24 cellular contexts compared by ENCODE assay signal in genomic region chr3:183359036-183359435, GRCh38.
"Had no signal": no experiment of that assay in that cellular context is flagged by ENCODE, and none has a peak within 500 bp of the region (broad histone marks: within the 10 kb centered on the region; RNA-seq: fewer than 3 reads in every experiment).

No MANE protein-coding gene starts in this region.

- H3K9me3 Mint-ChIP-seq: activated CD4-positive, alpha-beta T cell treated with anti-CD3 and anti-CD28 coated beads, Interleukin-2, amount 10 ng/mL, durations not matched to agents 24 days and 14 days; activated T-cell treated with anti-CD3 and anti-CD28 coated beads, Interleukin-2, amount 50 U/mL, for 4 hours; T-cell had no signal

- H3K27ac Mint-ChIP-seq: activated B cell treated with CpG ODN at 0.5 μM for 24 hours; activated CD4-positive, alpha-beta T cell treated with anti-CD3 and anti-CD28 coated beads, Interleukin-2, amount 10 ng/mL, durations not matched to agents 24 days and 14 days; activated naive CD8-positive, alpha-beta T cell; T-cell had no signal

- H3K27ac ChIP-seq: SK-N-MC had no signal

- H3K27me3 Mint-ChIP-seq: activated CD4-positive, alpha-beta T cell treated with anti-CD3 and anti-CD28 coated beads, Interleukin-2, amount 10 ng/mL, durations not matched to agents 24 days and 14 days; T-cell had no signal

- DNase-seq: activated B cell treated with CpG ODN at 0.5 μM for 24 hours; activated CD4-positive, alpha-beta T cell treated with anti-CD3 and anti-CD28 coated beads for 1 hour; activated CD4-positive, alpha-beta T cell treated with anti-CD3 and anti-CD28 coated beads, Interleukin-2, amount 10 ng/mL, durations not matched to agents 24 days and 14 days; activated CD4-positive, alpha-beta T cell treated with anti-CD3 and anti-CD28 coated beads, Interleukin-2, amount 50 U/mL, for 48 hours; activated CD8-positive, alpha-beta memory T cell treated with anti-CD3 and anti-CD28 coated beads for 24 hours; activated effector memory CD4-positive, alpha-beta T cell treated with anti-CD3 and anti-CD28 coated beads, Interleukin-2, amount 50 U/mL, for 16 hours; activated naive CD4-positive, alpha-beta T cell treated with Interleukin-2 at 50 U/mL for 16 hours; activated T-cell treated with anti-CD3 and anti-CD28 coated beads, Interleukin-2, amount 50 U/mL, for 4 hours; anterior cingulate cortex; IMR-90; KG1; NCI-H1092; NCI-H1417; NCI-H1930; NCI-H2171 treated with DMSO at 0.1 percent for 48 hours; NCI-H226; NCI-H526; NCI-H82; SIG-M5; T-cell; T-helper 2 cell; T1000 had no signal

- ATAC-seq: activated T-cell treated with anti-CD3 and anti-CD28 coated beads, Interleukin-2, amount 50 U/mL, for 4 hours; T-cell had no signal

- H3K4me3 Mint-ChIP-seq: activated B cell treated with CpG ODN at 0.5 μM for 24 hours; activated CD4-positive, alpha-beta T cell treated with anti-CD3 and anti-CD28 coated beads, Interleukin-2, amount 10 ng/mL, durations not matched to agents 24 days and 14 days; activated naive CD8-positive, alpha-beta T cell; activated T-cell treated with anti-CD3 and anti-CD28 coated beads, Interleukin-2, amount 50 U/mL, for 4 hours; T-cell had no signal

- H3K4me1 Mint-ChIP-seq: activated B cell treated with CpG ODN at 0.5 μM for 24 hours had no signal

- H3K4me3 ChIP-seq: SK-N-MC had no signal
